ENCODE assay signal across 8 cellular contexts in the genomic region with DNA sequence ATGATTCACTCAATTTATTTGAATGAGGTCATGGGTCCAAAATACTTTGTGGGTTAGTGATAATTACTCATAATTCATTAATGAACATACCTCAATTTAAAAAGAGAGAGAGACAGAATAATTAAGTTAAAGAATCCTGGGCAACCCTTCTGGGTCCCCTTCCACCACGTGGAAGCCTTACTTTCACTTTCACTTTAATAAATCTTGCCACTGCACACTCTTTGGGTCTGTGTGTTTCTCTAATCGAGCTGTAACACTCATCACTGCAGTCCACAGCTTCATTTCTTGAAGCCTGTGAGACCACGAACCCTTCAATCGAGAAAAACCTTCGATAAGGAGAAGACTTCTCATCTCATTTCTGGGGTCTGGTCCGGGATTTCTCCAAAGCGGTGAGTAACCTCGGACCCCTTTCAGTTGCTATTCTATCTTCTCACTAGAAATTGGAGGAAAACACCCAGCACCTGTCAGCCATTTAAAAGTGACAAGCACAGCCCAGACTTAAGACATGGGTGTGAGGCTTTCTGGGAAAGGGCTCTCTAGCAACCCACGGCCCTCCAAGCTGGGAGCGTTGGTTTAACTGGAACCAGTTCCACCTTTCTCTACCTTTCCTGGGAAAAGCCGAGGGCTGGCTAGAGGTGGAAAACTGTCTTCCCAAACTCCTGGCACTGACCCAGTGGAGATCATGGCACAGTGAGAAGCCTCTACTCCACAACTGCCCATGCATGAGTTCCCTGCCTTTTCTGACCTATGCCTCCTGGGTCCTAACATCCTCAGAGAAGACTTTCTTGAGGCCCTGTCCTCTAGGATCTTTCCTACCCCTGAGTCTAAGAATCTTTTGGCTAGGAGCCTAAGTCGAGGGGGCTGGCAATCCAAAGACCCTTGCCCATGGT.
DNase-seq lines count a peak whose midpoint lies in the region; ATAC-seq and TF ChIP-seq lines count a peak whose summit lies in the region.

No MANE protein-coding gene starts in this region.

- H3K27me3 Mint-ChIP-seq in CD4-positive, alpha-beta T cell: no peaks in the 10 kb centered on the region
- H3K27me3 Mint-ChIP-seq in mesothelial cell of epicardium (ENCODE audit: low read depth): no peaks in the 10 kb centered on the region
- no peaks in the 10 kb centered on the region for H3K27me3 Mint-ChIP-seq in Caco-2 (ENCODE audit: insufficient read depth, unreplicated experiment)
- H3K27me3 Mint-ChIP-seq in nephron progenitor cell (ENCODE audit: low read depth, poor library complexity): peaks cover 7% of the 10 kb centered on the region

- no peak overlapping the region for H3K27ac Mint-ChIP-seq in CD4-positive, alpha-beta T cell
- peak overlapping the region; percentile 83 for H3K27ac Mint-ChIP-seq in mesothelial cell of epicardium
- H3K27ac Mint-ChIP-seq in Caco-2 (ENCODE audit: unreplicated experiment): no peak overlapping the region
- H3K27ac Mint-ChIP-seq in nephron progenitor cell: no peak overlapping the region

- DNase-seq in CD4-positive, alpha-beta T cell: no peak
- DNase-seq in HS-5 (ENCODE audit: low read depth): peak; percentile 26
- DNase-seq in ascending aorta (ENCODE audit: low spot score in 2 of 2): no peak
- no peak for DNase-seq in mesothelial cell of epicardium (ENCODE audit: low spot score in 2 of 2, unreplicated experiment in 2 of 2)
- no peak for DNase-seq in Caco-2
- no peak for DNase-seq in NK-92 (lab: John Stamatoyannopoulos, UW; ENCODE audit: unreplicated experiment)
- DNase-seq in nephron progenitor cell: no peak

- ATAC-seq in CD4-positive, alpha-beta T cell (ENCODE audit: poor library complexity): peak; percentile 39
- no peak for ATAC-seq in GM21529 (IDR thresholded peaks at IDR 0.05; ENCODE audit: unreplicated experiment)

- no peaks in the 10 kb centered on the region for H3K27me3 ChIP-seq in CD4-positive, alpha-beta T cell (ENCODE audit: control insufficient read depth, insufficient read depth, low read length)
- no peaks in the 10 kb centered on the region for H3K27me3 ChIP-seq in ascending aorta
- no peaks in the 10 kb centered on the region for H3K27me3 ChIP-seq in Caco-2 (replicated peaks; ENCODE audit: control insufficient read depth, insufficient read depth, low read length)

- BruUV-seq in Caco-2 (replicated peaks; lab: Mats Ljungman, UMichigan): no TSS peak

- no peaks in the 10 kb centered on the region for H3K36me3 ChIP-seq in ascending aorta
- no peaks in the 10 kb centered on the region; the same call in 1 of the 2 replicates for H3K36me3 ChIP-seq in Caco-2 (ENCODE audit: control insufficient read depth, insufficient read depth, low read length)

- POLR2A ChIA-PET in CD4-positive, alpha-beta T cell (lab: Charles Lee): no interaction called here
- POLR2A ChIA-PET in Caco-2 (lab: Charles Lee): no interaction called here

- peak overlapping the region; percentile 50 for H3K4me3 Mint-ChIP-seq in CD4-positive, alpha-beta T cell
- H3K4me3 Mint-ChIP-seq in mesothelial cell of epicardium: no peak overlapping the region
- no peak overlapping the region for H3K4me3 Mint-ChIP-seq in Caco-2 (ENCODE audit: unreplicated experiment)
- no peak overlapping the region for H3K4me3 Mint-ChIP-seq in nephron progenitor cell

- peaks cover 20% of the 10 kb centered on the region for H3K4me1 Mint-ChIP-seq in CD4-positive, alpha-beta T cell (ENCODE audit: low read depth)
- H3K4me1 Mint-ChIP-seq in mesothelial cell of epicardium: peaks cover 36% of the 10 kb centered on the region
- peaks cover 24% of the 10 kb centered on the region for H3K4me1 Mint-ChIP-seq in Caco-2 (ENCODE audit: low read depth, unreplicated experiment)
- peaks cover 30% of the 10 kb centered on the region for H3K4me1 Mint-ChIP-seq in nephron progenitor cell

- H3K4me1 ChIP-seq in ascending aorta (no peaks in the 10 kb centered on the region), Caco-2 (peaks cover 33% of the 10 kb centered on the region)

- intact Hi-C loops in CD4-positive, alpha-beta T cell (cut with DNase I, micrococcal nuclease): no loop called here
- intact Hi-C loops in ascending aorta (cut with DNase I) (no loop called here), Caco-2 (cut with micrococcal nuclease; ENCODE audit: unreplicated experiment) (no loop called here)

- H3K9me3 ChIP-seq in CD4-positive, alpha-beta T cell (ENCODE audit: control insufficient read depth, low read length): no peaks in the 10 kb centered on the region
- H3K9me3 ChIP-seq in ascending aorta: no peaks in the 10 kb centered on the region
- peaks cover 45% of the 10 kb centered on the region for H3K9me3 ChIP-seq in Caco-2

- no peaks in the 10 kb centered on the region for H3K9me3 Mint-ChIP-seq in CD4-positive, alpha-beta T cell
- H3K9me3 Mint-ChIP-seq in mesothelial cell of epicardium: peaks cover 9% of the 10 kb centered on the region
- peaks cover 59% of the 10 kb centered on the region for H3K9me3 Mint-ChIP-seq in Caco-2 (ENCODE audit: unreplicated experiment)
- H3K9me3 Mint-ChIP-seq in nephron progenitor cell: peaks cover 11% of the 10 kb centered on the region

- no peaks in the 10 kb centered on the region for H3K36me3 Mint-ChIP-seq in CD4-positive, alpha-beta T cell (ENCODE audit: low read depth)
- H3K36me3 Mint-ChIP-seq in mesothelial cell of epicardium (peaks cover 7% of the 10 kb centered on the region), Caco-2 (ENCODE audit: insufficient read depth, unreplicated experiment) (peaks cover 19% of the 10 kb centered on the region), nephron progenitor cell (ENCODE audit: low read depth) (no peaks in the 10 kb centered on the region)

- H3K4me3 ChIP-seq in ascending aorta: peak overlapping the region; percentile 28 to 41
- no peak overlapping the region for H3K4me3 ChIP-seq in Caco-2 (ENCODE audit: low read depth, low read length)

- no peak overlapping the region for H3K27ac ChIP-seq in CD4-positive, alpha-beta T cell (ENCODE audit: low read depth, low read length)
- no peak overlapping the region for H3K27ac ChIP-seq in ascending aorta

- no peak for TF ChIP-seq CTCF in CD4-positive, alpha-beta T cell (IDR thresholded peaks at IDR 0.05)
- TF ChIP-seq CTCF in ascending aorta (IDR thresholded peaks at IDR 0.05) (no peak), mesothelial cell of epicardium (IDR thresholded peaks at IDR 0.05; ENCODE audit: unreplicated experiment) (no peak), Caco-2 (IDR thresholded peaks at IDR 0.05; ENCODE audit: insufficient read depth in 1 of 2, low read depth in 1 of 2, low read length in 1 of 2, severe bottlenecking in 1 of 2, unreplicated experiment in 1 of 2) (no peak), nephron progenitor cell (IDR thresholded peaks at IDR 0.05) (no peak)

- CTCF ChIA-PET in CD4-positive, alpha-beta T cell (lab: Charles Lee): no interaction called here
- CTCF ChIA-PET in Caco-2 (lab: Charles Lee): no interaction called here
